14 cellular contexts compared by ENCODE assay signal in genomic region chr17:82416771-82417170, GRCh38. TPM values are rescaled to one million over a fixed set of nuclear protein-coding genes. Genes with fewer than 3 reads are reported as not detected.
DNase-seq lines count a peak whose midpoint lies in the region; TF ChIP-seq lines count a peak whose summit lies in the region.
"Had no signal": no experiment of that assay in that cellular context is flagged by ENCODE, and none has a peak within 500 bp of the region (broad histone marks: within the 10 kb centered on the region; RNA-seq: fewer than 3 reads in every experiment).

No MANE protein-coding gene starts in this region.

- CTCF ChIA-PET in MCF 10A (lab: Yijun Ruan, JAX) = interaction anchor here (1.2 kb wide), 1 partner anchor 134 kb away, joined by 3 read pairs; no protein-coding TSS in a partner anchor
- CTCF ChIA-PET in mammary epithelial cell (lab: Charles Lee; ENCODE audit: low non-redundant PET) = no interaction called here

- H3K27me3 ChIP-seq in mammary epithelial cell (ENCODE audit: insufficient read depth, low read length) (no peaks in the 10 kb centered on the region), MM.1S (replicated peaks; ENCODE audit: insufficient read depth, low read length) (no peaks in the 10 kb centered on the region), testis (no peaks in the 10 kb centered on the region)

- H3F3A ChIP-seq in MM.1S (ENCODE audit: insufficient read depth, low read length) = peaks cover 13% of the 10 kb centered on the region

- H3K4me1 Mint-ChIP-seq in MCF 10A (ENCODE audit: insufficient read depth, unreplicated experiment) = no peaks in the 10 kb centered on the region

- no peak for TF ChIP-seq POLR2A in testis (IDR thresholded peaks at IDR 0.05)

- H3K36me3 Mint-ChIP-seq in MCF 10A (ENCODE audit: insufficient read depth, unreplicated experiment) = peaks cover 12% of the 10 kb centered on the region

- H3K27ac ChIP-seq in mammary epithelial cell (ENCODE audit: insufficient read depth, low read depth, low read length) (no peak overlapping the region), MM.1S (ENCODE audit: low read length) (no peak overlapping the region), testis (no peak overlapping the region)
- H3K27ac ChIP-seq: epithelial cell of prostate, lower lobe of right lung had no signal

- intact Hi-C loops in MCF 10A (cut with micrococcal nuclease) (loop anchor here (10.0 kb wide), 2 partner anchors 108 to 138 kb away; no protein-coding TSS in a partner anchor), mammary epithelial cell (cut with micrococcal nuclease) (no loop called here), testis (cut with DNase I; ENCODE audit: low total_unique reads) (loop anchor here (10.0 kb wide), 1 partner anchor 62 kb away; the partner anchor contains the start of gene TEX19)

- DNase-seq in MCF 10A (ENCODE audit: unreplicated experiment) (no peak), mammary epithelial cell (no peak), MM.1S (no peak), choroid plexus epithelial cell (ENCODE audit: low read depth) (no peak), testis (no peak), HK-2 (ENCODE audit: unreplicated experiment) (no peak), germinal center (ENCODE audit: low spot score) (no peak)
- DNase-seq in activated CD4-positive, alpha-beta T cell treated with anti-CD3 and anti-CD28 coated beads, Interleukin-2, amount 50 U/mL, for 48 hours = no peak
- DNase-seq: CD4-positive, alpha-beta memory T cell; lower lobe of right lung; NCI-H1417 treated with DMSO at 0.1 percent for 48 hours had no signal

- H2AFZ ChIP-seq in mammary epithelial cell (ENCODE audit: low read depth, low read length) (no peak overlapping the region), MM.1S (ENCODE audit: low read length) (no peak overlapping the region)

- no peak overlapping the region for H3K4me2 ChIP-seq in mammary epithelial cell (ENCODE audit: insufficient read depth, low read depth, low read length)
- no peak overlapping the region for H3K4me2 ChIP-seq in MM.1S (ENCODE audit: low read depth, low read length)

- in situ Hi-C loops in mammary epithelial cell (cut with MboI; ENCODE audit: low sequenced_read_pairs in 2 of 2) = loop anchor here in 1 of 2 donors (10.0 kb wide), 1 partner anchor 62 kb away; the partner anchor contains the start of gene TEX19

- no peaks in the 10 kb centered on the region for H4K20me1 ChIP-seq in mammary epithelial cell (ENCODE audit: insufficient read depth, low read length)
- H4K20me1 ChIP-seq in MM.1S (ENCODE audit: insufficient read depth, low read length) = no peaks in the 10 kb centered on the region; the same call in 1 of the 2 replicates

- H3K4me1 ChIP-seq in mammary epithelial cell (ENCODE audit: insufficient read depth, low read length) = peaks cover 13% of the 10 kb centered on the region
- H3K4me1 ChIP-seq in MM.1S (ENCODE audit: low read length) = no peaks in the 10 kb centered on the region; the same call in 1 of the 2 replicates
- H3K4me1 ChIP-seq in testis = peaks cover 10% of the 10 kb centered on the region

- H3K4me3 ChIP-seq in mammary epithelial cell (replicated peaks in 1 of 3; ENCODE audit: insufficient read depth in 1 of 3, low read depth in 2 of 3, low read length in 3 of 3) (no peak overlapping the region), MM.1S (ENCODE audit: low read length) (no peak overlapping the region), choroid plexus epithelial cell (ENCODE audit: low read depth, low read length) (no peak overlapping the region), testis (no peak overlapping the region)
- H3K4me3 ChIP-seq: lower lobe of right lung had no signal

- TF ChIP-seq CTCF in MCF 10A (IDR thresholded peaks at IDR 0.05; ENCODE audit: unreplicated experiment) = peak; percentile 20
- TF ChIP-seq CTCF in mammary epithelial cell (conservative IDR thresholded peaks at IDR 0.05 in 1 of 2, IDR thresholded peaks at IDR 0.05 in 1 of 2; ENCODE audit: extremely low read depth in 1 of 2, insufficient read depth in 1 of 2, low read depth in 1 of 2, low read length in 2 of 2) = no peak
- TF ChIP-seq CTCF in MM.1S (IDR thresholded peaks at IDR 0.05; ENCODE audit: low read length) = peak; percentile 12
- TF ChIP-seq CTCF in choroid plexus epithelial cell (conservative IDR thresholded peaks at IDR 0.05; ENCODE audit: low read depth, low read length) = peak; percentile 29
- TF ChIP-seq CTCF in testis (IDR thresholded peaks at IDR 0.05) = peak in 2 of 3 experiments; percentile 10 to 12

- dilution Hi-C loops in mammary epithelial cell (cut with HindIII; ENCODE audit: low sequenced_read_pairs) = loop anchor here (5.0 to 10.0 kb wide), 6 partner anchors 41 to 209 kb away; partner anchors contain the start of gene NARF

- POLR2A ChIA-PET in MCF 10A (lab: Yijun Ruan, JAX) = interaction anchor here (0.6 kb wide), 1 partner anchor 20 kb away, joined by 3 read pairs; no protein-coding TSS in a partner anchor

- H3K9ac ChIP-seq in mammary epithelial cell (ENCODE audit: insufficient read depth, low read length) = no peak overlapping the region
- H3K9ac ChIP-seq in MM.1S (ENCODE audit: low read length) = no peak overlapping the region

- no peaks in the 10 kb centered on the region for H3K9me3 Mint-ChIP-seq in MCF 10A (ENCODE audit: unreplicated experiment)
- H3K9me3 Mint-ChIP-seq: CD4-positive, alpha-beta memory T cell; T-helper 1 cell treated with Interleukin-12 subunit alpha and Interleukin-12 subunit beta and Interleukin-4 antibody, amounts not matched to agents 30 μg/mL and 1 μg/mL, for 36 hours had no signal

- no peaks in the 10 kb centered on the region for H3K9me3 ChIP-seq in mammary epithelial cell (replicated peaks; ENCODE audit: insufficient read depth, low read length)
- no peaks in the 10 kb centered on the region for H3K9me3 ChIP-seq in MM.1S (replicated peaks; ENCODE audit: insufficient read depth, low read length)
- no peaks in the 10 kb centered on the region for H3K9me3 ChIP-seq in testis
- H3K9me3 ChIP-seq: lower lobe of right lung had no signal

- H3K9me2 ChIP-seq in MM.1S (replicated peaks; ENCODE audit: insufficient read depth, low read length) = no peaks in the 10 kb centered on the region

- 88% methylated on average over 6 of the region's 6 CpGs for WGBS in mammary epithelial cell (ENCODE audit: low coverage, missing lambda C conversion rate)
- WGBS in testis, 2 donors = 61 to 72% methylated on average over 6 of the region's 6 CpGs

- no peaks in the 10 kb centered on the region for H3K79me2 ChIP-seq in mammary epithelial cell (ENCODE audit: insufficient read depth, low read length)
- peaks cover 60% of the 10 kb centered on the region for H3K79me2 ChIP-seq in MM.1S (ENCODE audit: low read length)

- H3K36me3 ChIP-seq in mammary epithelial cell (ENCODE audit: insufficient read depth, low read length) (no peaks in the 10 kb centered on the region), MM.1S (replicated peaks; ENCODE audit: insufficient read depth, low read length) (no peaks in the 10 kb centered on the region), testis (ENCODE audit: low read depth, missing control alignments) (no peaks in the 10 kb centered on the region)
- H3K36me3 ChIP-seq: lower lobe of right lung had no signal

- no peaks in the 10 kb centered on the region for H3K27me3 Mint-ChIP-seq in MCF 10A (ENCODE audit: insufficient read depth, unreplicated experiment)
- H3K27me3 Mint-ChIP-seq: CD4-positive, alpha-beta memory T cell had no signal

- no TSS peak for BruUV-seq in MCF 10A (replicated peaks; lab: Mats Ljungman, UMichigan)
- BruUV-seq in mammary epithelial cell (replicated peaks; lab: Mats Ljungman, UMichigan) = no TSS peak

- H3K4me3 Mint-ChIP-seq in MCF 10A (ENCODE audit: unreplicated experiment) = no peak overlapping the region

- no peak overlapping the region for H3K27ac Mint-ChIP-seq in MCF 10A (ENCODE audit: low read depth, unreplicated experiment)
- H3K27ac Mint-ChIP-seq: T-helper 1 cell treated with Interleukin-12 subunit alpha and Interleukin-12 subunit beta and Interleukin-4 antibody, amounts not matched to agents 30 μg/mL and 1 μg/mL, for 36 hours had no signal

RNA-seq across cellular contexts. Expression of gene HEXD, which starts 1.4 kb away (rescaled TPM):
- 14.8 and 16.2 TPM in 2 replicates for total RNA-seq in MCF 10A (2022)
- 10 to 100 TPM in 1 of 2 donors, 1 to 10 TPM in 1; 6.3 to 13.0 TPM for total RNA-seq in mammary epithelial cell
- polyA plus RNA-seq in mammary epithelial cell = 8.0 TPM
- polyA minus RNA-seq in mammary epithelial cell = 3.8 TPM
- total RNA-seq in testis = 10 to 100 TPM; 90.9 to 95.3 TPM
- polyA plus RNA-seq in testis (ENCODE audit: insufficient read depth, low read depth, low replicate concordance) = 24.4 TPM

RNA-seq across cellular contexts. Expression of gene OGFOD3, which starts 1.6 kb away (rescaled TPM):
- total RNA-seq in MCF 10A (2022) (16.5 and 21.1 TPM in 2 replicates), mammary epithelial cell (10 to 100 TPM; 18.5 to 25.6 TPM), testis (10 to 100 TPM; 28.9 to 37.4 TPM)
- polyA plus RNA-seq in mammary epithelial cell (26.1 TPM), testis (ENCODE audit: insufficient read depth, low read depth, low replicate concordance) (19.6 TPM)
- 19.0 TPM for polyA minus RNA-seq in mammary epithelial cell

RNA-seq across cellular contexts. Expression of gene CYBC1, which starts 33.8 kb away (rescaled TPM):
- 38.0 and 45.4 TPM in 2 replicates for total RNA-seq in MCF 10A (2022)
- 10 to 100 TPM; 21.8 to 38.3 TPM for total RNA-seq in mammary epithelial cell
- polyA plus RNA-seq in mammary epithelial cell = 30.3 TPM
- polyA minus RNA-seq in mammary epithelial cell = 21.6 TPM
- 10 to 100 TPM; 61.1 to 88.2 TPM for total RNA-seq in testis
- polyA plus RNA-seq in testis (ENCODE audit: insufficient read depth, low read depth, low replicate concordance) = 46.3 TPM

RNA-seq across cellular contexts. Expression of gene NARF, which starts 41.8 kb away (rescaled TPM):
- total RNA-seq in MCF 10A (2022) = 20.6 TPM in 2 replicates
- total RNA-seq in mammary epithelial cell = 10 to 100 TPM; 25.0 to 31.5 TPM
- 45.0 TPM for polyA plus RNA-seq in mammary epithelial cell
- 31.3 TPM for polyA minus RNA-seq in mammary epithelial cell
- total RNA-seq in testis = 100 to 1,000 TPM; 115 to 130 TPM
- 161 TPM for polyA plus RNA-seq in testis (ENCODE audit: insufficient read depth, low read depth, low replicate concordance)

RNA-seq across cellular contexts. Expression of gene UTS2R, which starts 45.2 kb away (rescaled TPM):
- total RNA-seq in MCF 10A (2022) (not detected in 2 replicates), mammary epithelial cell (not detected), testis (10 to 100 TPM in 1 of 2 donors, 1 to 10 TPM in 1; 3.8 to 28.1 TPM)
- polyA plus RNA-seq in mammary epithelial cell (not detected), testis (ENCODE audit: insufficient read depth, low read depth, low replicate concordance) (0.32 TPM)
- polyA minus RNA-seq in mammary epithelial cell = not detected
- total RNA-seq: CD4-positive, alpha-beta memory T cell; lower lobe of right lung; omental fat pad had no signal
- polyA plus RNA-seq: CD4-positive, alpha-beta memory T cell had no signal

Comparison
In these comparisons a context has a peak if more than half of its experiments do, and no peak if none do; other contexts are left out.
1. CTCF ChIP-seq: peak in MCF 10A (single experiment), MM.1S (single experiment), choroid plexus epithelial cell (single experiment) and testis (2 of 3); none in mammary epithelial cell (0 of 2).